1 cellular context compared by ENCODE assay signal in genomic region chr10:131546086-131546810, GRCh38.
TF ChIP-seq lines count a peak whose summit lies in the region.

No MANE protein-coding gene starts in this region.

TF ChIP-seq in SK-N-SH treated with all-trans-retinoic acid at 6 μM for 48 hours, 23 proteins besides CTCF, POLR2A, EP300 and RAD21 (continued from another document):
- TF ChIP-seq PATZ1 (CRISPR knock-in tag; IDR thresholded peaks at IDR 0.05; ENCODE audit: borderline replicate concordance) (no peak), ZC3H10 (CRISPR knock-in tag; IDR thresholded peaks at IDR 0.05) (no peak), GLIS3 (CRISPR knock-in tag; IDR thresholded peaks at IDR 0.05) (no peak), ZFP3 (CRISPR knock-in tag; IDR thresholded peaks at IDR 0.05) (no peak), CSRNP3 (CRISPR knock-in tag; IDR thresholded peaks at IDR 0.05) (no peak), ZFP30 (CRISPR knock-in tag; IDR thresholded peaks at IDR 0.05) (no peak), TOX (CRISPR knock-in tag; IDR thresholded peaks at IDR 0.05; ENCODE audit: borderline replicate concordance) (no peak), CSDC2 (CRISPR knock-in tag; IDR thresholded peaks at IDR 0.05) (no peak), SNAI2 (CRISPR knock-in tag; IDR thresholded peaks at IDR 0.05) (no peak), PPARA (CRISPR knock-in tag; IDR thresholded peaks at IDR 0.05; ENCODE audit: borderline replicate concordance) (no peak), ZNF8 (CRISPR knock-in tag; IDR thresholded peaks at IDR 0.05) (no peak), ZNF565 (CRISPR knock-in tag; conservative IDR thresholded peaks at IDR 0.05; ENCODE audit: low read depth) (no peak), ARNTL (CRISPR knock-in tag; IDR thresholded peaks at IDR 0.05; ENCODE audit: borderline replicate concordance, low read depth) (no peak), TCF4 (CRISPR knock-in tag; IDR thresholded peaks at IDR 0.05; ENCODE audit: borderline replicate concordance) (no peak), OSR1 (CRISPR knock-in tag; IDR thresholded peaks at IDR 0.05) (no peak)
TF ChIP-seq in SK-N-SH treated with all-trans-retinoic acid at 6 μM for 48 hours: peak in this region for 0.
